Comparison of ENCODE assay signal across 1 cellular context in the genomic region with DNA sequence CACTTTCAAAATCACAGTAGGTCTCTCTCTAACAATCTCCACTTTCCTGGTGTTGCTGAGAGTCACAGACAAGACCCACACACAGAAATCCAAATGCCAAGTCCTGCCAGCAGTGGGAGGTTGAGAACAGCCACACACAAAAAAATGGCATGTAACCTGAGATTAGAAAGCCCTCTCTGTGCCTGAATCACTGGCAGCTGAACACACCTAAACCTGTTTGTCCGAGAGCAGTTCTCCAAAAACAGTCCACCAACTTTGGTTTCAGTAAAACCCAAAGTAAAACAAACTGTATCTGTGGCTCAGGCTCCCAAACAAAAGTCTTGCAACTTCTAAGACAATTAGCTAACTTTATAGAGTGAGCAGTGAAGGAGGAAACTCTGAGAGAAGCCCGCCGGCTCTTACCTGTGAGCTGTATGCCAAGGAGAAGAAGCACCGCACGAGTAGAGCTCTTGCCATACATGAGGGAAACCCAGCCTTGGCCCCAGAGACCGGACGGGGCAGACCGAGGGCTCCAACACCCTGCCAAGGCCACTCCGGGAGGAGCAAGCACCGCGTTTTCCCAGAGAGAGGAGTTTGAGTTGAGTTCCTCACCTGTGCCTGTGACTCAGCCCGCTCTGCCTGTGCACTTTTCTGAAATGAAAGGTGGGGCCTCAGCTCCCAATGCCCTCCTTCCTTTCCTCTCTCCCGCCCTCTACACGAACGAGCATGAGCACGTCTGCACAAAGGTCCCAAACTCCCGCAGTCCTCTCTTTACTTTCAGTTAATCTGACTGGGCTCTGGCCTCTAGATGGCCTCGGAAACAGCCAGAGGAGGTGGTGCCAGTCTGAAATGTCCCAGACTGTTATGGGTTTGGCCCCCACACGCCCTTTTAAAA.
TF ChIP-seq lines count a peak whose summit lies in the region.

A gene (minus strand): TSS at position 604 of the 874 bp plus-strand sequence. CDS start 144 bp downstream, at position 460.

TF ChIP-seq in HepG2, 621 proteins besides CTCF, POLR2A, EP300 and RAD21 (continued from another document):
- TF ChIP-seq, protein P1, sequence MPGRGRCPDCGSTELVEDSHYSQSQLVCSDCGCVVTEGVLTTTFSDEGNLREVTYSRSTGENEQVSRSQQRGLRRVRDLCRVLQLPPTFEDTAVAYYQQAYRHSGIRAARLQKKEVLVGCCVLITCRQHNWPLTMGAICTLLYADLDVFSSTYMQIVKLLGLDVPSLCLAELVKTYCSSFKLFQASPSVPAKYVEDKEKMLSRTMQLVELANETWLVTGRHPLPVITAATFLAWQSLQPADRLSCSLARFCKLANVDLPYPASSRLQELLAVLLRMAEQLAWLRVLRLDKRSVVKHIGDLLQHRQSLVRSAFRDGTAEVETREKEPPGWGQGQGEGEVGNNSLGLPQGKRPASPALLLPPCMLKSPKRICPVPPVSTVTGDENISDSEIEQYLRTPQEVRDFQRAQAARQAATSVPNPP (CRISPR knock-in tag; IDR thresholded peaks at IDR 0.05): no peak
